Comparison of ENCODE assay signal across 24 cellular contexts in the genomic region with DNA sequence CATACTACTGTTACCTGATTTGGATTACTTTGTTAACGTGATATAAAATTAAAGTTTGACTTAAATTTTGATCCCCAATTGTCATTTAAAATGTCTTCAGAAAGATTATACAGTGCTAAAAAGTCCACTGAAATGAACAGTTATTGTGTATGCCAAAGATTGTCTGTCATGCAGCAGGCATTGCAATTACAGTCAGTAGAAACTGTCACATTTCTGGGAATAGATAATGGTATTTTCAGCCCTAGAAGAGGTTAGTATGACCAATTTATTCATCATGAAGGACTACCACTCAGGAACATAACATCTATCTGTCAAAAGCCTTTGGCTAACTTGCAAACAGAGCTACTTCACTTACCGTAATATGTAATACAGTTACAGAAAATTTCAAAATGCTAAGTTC.
"Had no signal": no experiment of that assay in that cellular context is flagged by ENCODE, and none has a peak within 500 bp of the region (broad histone marks: within the 10 kb centered on the region; RNA-seq: fewer than 3 reads in every experiment).

No MANE protein-coding gene starts in this region.

- H3K27ac ChIP-seq: stomach, suprapubic skin, testis, thoracic aorta, thyroid gland, tibial artery, tibial nerve, transverse colon, upper lobe of left lung, upper lobe of right lung, uterus, vagina had no signal

- H3K9me3 ChIP-seq: stomach, suprapubic skin, testis, thoracic aorta, thyroid gland, tibial artery, tibial nerve, transverse colon, upper lobe of left lung, upper lobe of right lung, uterus, vagina had no signal

- H3K4me3 ChIP-seq: stomach, suprapubic skin, testis, thoracic aorta, thyroid gland, tibial artery, tibial nerve, transverse colon, upper lobe of left lung, upper lobe of right lung, uterus, vagina had no signal

- DNase-seq: stimulated activated CD4-positive, alpha-beta T cell treated with anti-CD3 and anti-CD28 coated beads, Interleukin-2, amount 100 ng/mL, for 48 hours; stimulated activated CD4-positive, alpha-beta T cell treated with anti-CD3 and anti-CD28 coated beads, Interleukin-4, amount 100 ng/mL, for 1 hour; stimulated activated CD4-positive, alpha-beta T cell treated with anti-CD3 and anti-CD28 coated beads, Interleukin-4, amount 100 ng/mL, for 24 hours; stimulated activated CD4-positive, alpha-beta T cell treated with anti-CD3 and anti-CD28 coated beads, Interleukin-4, amount 100 ng/mL, for 4 hours; stimulated activated CD8-positive, alpha-beta memory T cell treated with anti-CD3 and anti-CD28 coated beads, Interleukin-4, amount 100 ng/mL, for 48 hours; stimulated activated naive B cell treated with anti-CD40 and anti-IgM and Interleukin-4, amounts not matched to agents 10 μg/mL and 1 μg/mL and 100 μg/mL, for 72 hours; stimulated activated naive CD4-positive, alpha-beta T cell; stimulated activated naive CD4-positive, alpha-beta T cell treated with Interleukin-2 at 50 U/mL for 16 hours; stimulated activated naive CD8-positive, alpha-beta T cell treated with anti-CD3 and anti-CD28 coated beads, Interleukin-15, amount 100 ng/mL, for 72 hours; stimulated activated naive CD8-positive, alpha-beta T cell treated with anti-CD3 and anti-CD28 coated beads, Interleukin-15, Interleukin-2, amounts not matched to agents 100 U/mL and 50 U/mL, for 24 hours; stomach; substantia nigra; testis; thyroid gland; tibial artery; transverse colon; trophoblast cell; upper lobe of left lung; upper lobe of right lung; uterus had no signal

- H3K36me3 ChIP-seq: stomach, suprapubic skin, thoracic aorta, thyroid gland, tibial artery, tibial nerve, transverse colon, upper lobe of left lung, upper lobe of right lung, uterus, vagina had no signal

- H3K27me3 ChIP-seq: stomach, suprapubic skin, testis, thyroid gland, tibial artery, tibial nerve, transverse colon, upper lobe of left lung, upper lobe of right lung, uterus, vagina had no signal
